In the genomic region with DNA sequence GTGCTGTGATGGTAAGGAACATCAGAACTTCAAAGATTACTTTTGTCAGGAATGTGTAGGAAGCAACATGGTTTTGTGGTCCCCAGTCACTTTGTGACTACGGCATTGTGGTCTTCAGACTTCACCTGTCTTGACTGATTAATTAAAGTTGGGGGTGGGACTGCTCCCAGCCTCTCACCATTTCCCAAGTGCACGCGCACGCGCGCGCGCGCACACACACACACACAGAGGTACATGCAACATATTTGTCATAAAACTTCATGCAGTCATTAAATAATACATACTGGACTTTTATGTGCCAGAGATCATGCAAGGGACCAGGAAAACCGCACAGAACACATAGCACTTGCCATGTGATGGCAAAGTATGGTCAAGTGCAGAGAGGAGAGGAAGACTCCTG, we compare ENCODE assay signal across 32 cellular contexts.
"Had no signal": no experiment of that assay in that cellular context is flagged by ENCODE, and none has a peak within 500 bp of the region (broad histone marks: within the 10 kb centered on the region; RNA-seq: fewer than 3 reads in every experiment).

No MANE protein-coding gene starts in this region.

- DNase-seq: activated CD4-positive, alpha-beta T cell treated with anti-CD3 and anti-CD28 coated beads for 1 hour; activated CD4-positive, alpha-beta T cell treated with anti-CD3 and anti-CD28 coated beads, Interleukin-2, amount 50 U/mL, for 1 hour; activated CD8-positive, alpha-beta T cell treated with anti-CD3 and anti-CD28 coated beads for 36 hours; activated gamma-delta T cell treated with Interleukin-2 at 50 U/mL for 16 hours; activated naive CD4-positive, alpha-beta T cell treated with anti-CD3 and anti-CD28 coated beads, Interleukin-2, amount 50 U/mL, for 16 hours; activated T-cell treated with anti-CD3 and anti-CD28 coated beads, Interleukin-2, amount 50 U/mL, for 4 hours; amniotic stem cell; brain microvascular endothelial cell; caudate nucleus; endodermal cell; foreskin fibroblast; head of caudate nucleus; hypothalamus; immature natural killer cell; midbrain; natural killer cell; occipital lobe; stimulated activated CD4-positive, alpha-beta T cell treated with anti-CD3 and anti-CD28 coated beads, Interleukin-1b, Interleukin-23, amount 100 ng/mL, for 48 hours; stimulated activated CD4-positive, alpha-beta T cell treated with anti-CD3 and anti-CD28 coated beads, Interleukin-4, amount 100 ng/mL, for 4 hours; stimulated activated CD8-positive, alpha-beta memory T cell treated with anti-CD3 and anti-CD28 coated beads, Interleukin-4, amount 100 ng/mL, for 48 hours; stimulated activated naive CD8-positive, alpha-beta T cell treated with anti-CD3 and anti-CD28 coated beads, Interleukin-15, amount 100 ng/mL, for 72 hours; substantia nigra; T-helper 2 cell had no signal

- H3K27ac ChIP-seq: brain microvascular endothelial cell, neural progenitor cell, right atrium auricular region, upper lobe of left lung had no signal

- H3K4me3 Mint-ChIP-seq: activated CD8-positive, alpha-beta T cell treated with anti-CD3 and anti-CD28 coated beads for 36 hours; activated T-cell treated with anti-CD3 and anti-CD28 coated beads, Interleukin-2, amount 50 U/mL, for 4 hours; activated T-helper 17 cell treated with anti-CD3 and anti-CD28 coated beads, Interleukin-2, amount 50 U/mL, for 72 hours; dendritic cell treated with granulocyte-macrophage colony-stimulating factor and Interleukin-4, amounts not matched to agents 40 ng/mL and 50 ng/mL, for 4 days; endodermal cell; immature natural killer cell; memory B cell; natural killer cell; neural progenitor cell; stimulated activated memory B cell treated with anti-CD40 and anti-IgM and Interleukin-4, amounts not matched to agents 10 μg/mL and 1 μg/mL and 100 μg/mL, for 72 hours; stimulated activated naive CD8-positive, alpha-beta T cell treated with anti-CD3 and anti-CD28 coated beads, Interleukin-15, amount 100 ng/mL, for 72 hours; WTC11 had no signal

- H3K4me3 ChIP-seq: neural progenitor cell, right atrium auricular region, smooth muscle cell, upper lobe of left lung had no signal

- H3K9me3 Mint-ChIP-seq: activated CD8-positive, alpha-beta T cell treated with anti-CD3 and anti-CD28 coated beads for 36 hours; activated T-cell treated with anti-CD3 and anti-CD28 coated beads, Interleukin-2, amount 50 U/mL, for 4 hours; activated T-helper 17 cell treated with anti-CD3 and anti-CD28 coated beads, Interleukin-2, amount 50 U/mL, for 72 hours; dendritic cell treated with granulocyte-macrophage colony-stimulating factor and Interleukin-4, amounts not matched to agents 40 ng/mL and 50 ng/mL, for 4 days; endodermal cell; immature natural killer cell; memory B cell; natural killer cell; neural progenitor cell; stimulated activated memory B cell treated with anti-CD40 and anti-IgM and Interleukin-4, amounts not matched to agents 10 μg/mL and 1 μg/mL and 100 μg/mL, for 72 hours; stimulated activated naive CD8-positive, alpha-beta T cell treated with anti-CD3 and anti-CD28 coated beads, Interleukin-15, amount 100 ng/mL, for 72 hours; WTC11 had no signal

- H3K9ac ChIP-seq: neural progenitor cell had no signal

- H3K36me3 ChIP-seq: brain microvascular endothelial cell, neural progenitor cell, right atrium auricular region, upper lobe of left lung had no signal

- H3K27me3 ChIP-seq: brain microvascular endothelial cell, neural progenitor cell, right atrium auricular region, upper lobe of left lung had no signal

- H3K4me1 ChIP-seq: neural progenitor cell, right atrium auricular region had no signal

- H3K9me3 ChIP-seq: upper lobe of left lung had no signal

- H3K36me3 Mint-ChIP-seq: immature natural killer cell; memory B cell; natural killer cell; neural progenitor cell; stimulated activated memory B cell treated with anti-CD40 and anti-IgM and Interleukin-4, amounts not matched to agents 10 μg/mL and 1 μg/mL and 100 μg/mL, for 72 hours; WTC11 had no signal

- H3K27ac Mint-ChIP-seq: activated CD8-positive, alpha-beta T cell treated with anti-CD3 and anti-CD28 coated beads for 36 hours; activated T-helper 17 cell treated with anti-CD3 and anti-CD28 coated beads, Interleukin-2, amount 50 U/mL, for 72 hours; dendritic cell treated with granulocyte-macrophage colony-stimulating factor and Interleukin-4, amounts not matched to agents 40 ng/mL and 50 ng/mL, for 4 days; endodermal cell; immature natural killer cell; memory B cell; natural killer cell; neural progenitor cell; stimulated activated memory B cell treated with anti-CD40 and anti-IgM and Interleukin-4, amounts not matched to agents 10 μg/mL and 1 μg/mL and 100 μg/mL, for 72 hours; stimulated activated naive CD8-positive, alpha-beta T cell treated with anti-CD3 and anti-CD28 coated beads, Interleukin-15, amount 100 ng/mL, for 72 hours; WTC11 had no signal

- H3K4me1 Mint-ChIP-seq: activated T-helper 17 cell treated with anti-CD3 and anti-CD28 coated beads, Interleukin-2, amount 50 U/mL, for 72 hours; immature natural killer cell; natural killer cell; neural progenitor cell; stimulated activated memory B cell treated with anti-CD40 and anti-IgM and Interleukin-4, amounts not matched to agents 10 μg/mL and 1 μg/mL and 100 μg/mL, for 72 hours; stimulated activated naive CD8-positive, alpha-beta T cell treated with anti-CD3 and anti-CD28 coated beads, Interleukin-15, amount 100 ng/mL, for 72 hours had no signal
